9 cellular contexts compared by ENCODE assay signal in the genomic region with DNA sequence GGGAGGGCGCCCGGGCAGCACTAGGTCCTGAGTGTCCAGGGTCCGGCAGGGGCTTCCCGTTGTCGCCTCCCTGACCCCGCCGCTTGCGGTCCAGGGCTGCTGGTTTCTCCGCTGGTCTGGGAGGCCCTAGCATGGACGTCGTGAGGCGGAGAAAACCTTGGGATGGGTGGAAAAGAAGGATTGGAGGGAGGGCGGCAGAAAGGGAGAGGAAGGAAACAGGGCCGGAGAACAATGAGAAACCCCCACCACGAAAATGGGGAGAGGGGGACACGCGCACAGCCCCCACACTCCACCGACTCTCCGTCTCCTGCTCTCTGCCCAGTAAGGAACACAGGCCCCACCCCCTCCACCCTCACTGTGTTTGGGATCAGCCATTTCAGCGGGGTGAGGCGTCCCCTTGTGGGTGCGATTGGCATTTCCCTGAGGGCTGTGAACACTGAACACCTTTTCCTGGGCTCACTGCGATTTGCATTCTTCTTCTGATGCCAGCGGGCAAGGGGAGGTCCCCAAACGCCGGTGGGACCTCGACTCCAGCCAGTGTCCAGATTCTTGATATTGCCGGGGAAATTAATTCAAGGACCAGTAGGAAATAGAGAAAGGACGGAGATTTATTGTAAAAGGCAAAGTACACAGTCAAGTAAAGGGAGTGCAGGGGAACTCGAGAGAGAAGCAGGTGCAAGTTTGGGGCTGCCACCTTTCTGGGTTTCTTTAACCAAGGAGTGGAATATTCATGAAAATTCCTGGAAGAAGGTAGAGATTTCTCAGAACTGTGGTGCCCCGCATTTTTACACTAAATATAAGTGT. TPM values are rescaled to one million over a fixed set of nuclear protein-coding genes. Genes with fewer than 3 reads are reported as not detected.
DNase-seq lines count a peak whose midpoint lies in the region; ATAC-seq and TF ChIP-seq lines count a peak whose summit lies in the region.
"Had no signal": no experiment of that assay in that cellular context is flagged by ENCODE, and none has a peak within 500 bp of the region (broad histone marks: within the 10 kb centered on the region; RNA-seq: fewer than 3 reads in every experiment).

No MANE protein-coding gene starts in this region.

- H4K20me1 ChIP-seq in HCT116 (ENCODE audit: insufficient read depth), result no peaks in the 10 kb centered on the region

- BruUV-seq in HCT116 (replicated peaks; lab: Mats Ljungman, UMichigan), result no TSS peak

- peak; percentile 37 to 74 (median 38) for DNase-seq in CD4-positive, CD25-positive, alpha-beta regulatory T cell
- peak; percentile 51 for DNase-seq in HCT116 (ENCODE audit: low read depth, low spot score)
- DNase-seq in NCI-H2227 treated with DMSO at 0.1 percent for 48 hours (lab: John Stamatoyannopoulos, UW), result peak; percentile 24
- peak; percentile 74 to 76 for DNase-seq in activated CD4-positive, alpha-beta T cell treated with anti-CD3 and anti-CD28 coated beads for 4 hours
- peak; percentile 60 for DNase-seq in stimulated activated CD4-positive, alpha-beta T cell treated with anti-CD3 and anti-CD28 coated beads, Interleukin-2, amount 100 ng/mL, for 4 hours (ENCODE audit: low read depth)

- H2AFZ ChIP-seq in HCT116 (ENCODE audit: low read depth, low read length, poor library complexity, severe bottlenecking), result peak overlapping the region; percentile 99

- no peak overlapping the region for H3K4me3 ChIP-seq in CD4-positive, CD25-positive, alpha-beta regulatory T cell (ENCODE audit: low read depth, low read length)
- H3K4me3 ChIP-seq in HCT116 (replicated peaks in 1 of 2; ENCODE audit: low read depth in 1 of 2, low read length in 2 of 2) (peak overlapping the region; percentile 19 to 30; a peak in 3 of 4 replicates), liver (ENCODE audit: low read depth in 1 of 3, low read length in 3 of 3) (peak overlapping the region; percentile 53 to 63 (median 61))

- ATAC-seq in CD4-positive, CD25-positive, alpha-beta regulatory T cell (ENCODE audit: low read depth in 2 of 2), result peak; percentile 54 to 68
- peak; percentile 95 for ATAC-seq in HCT116
- no peak for ATAC-seq in GM21737 (IDR thresholded peaks at IDR 0.05; ENCODE audit: unreplicated experiment)

- H3K27me3 ChIP-seq in CD4-positive, CD25-positive, alpha-beta regulatory T cell (ENCODE audit: control insufficient read depth, insufficient read depth, low read length), result peaks cover 46% of the 10 kb centered on the region
- H3K27me3 ChIP-seq in HCT116 (ENCODE audit: insufficient read depth, low read length), result 0 out of 2 replicates have a peak, but pooled peaks cover 4% of the 10 kb centered on the region
- H3K27me3 ChIP-seq in liver (ENCODE audit: control insufficient read depth in 4 of 4, insufficient read depth in 4 of 4, low read length in 3 of 4), result peaks cover 0 to 9% (median 2%) of the 10 kb centered on the region in 4 donors

- H3K4me1 ChIP-seq in CD4-positive, CD25-positive, alpha-beta regulatory T cell (ENCODE audit: control insufficient read depth, insufficient read depth, low read length, poor library complexity, severe bottlenecking), result peaks cover 24% of the 10 kb centered on the region
- H3K4me1 ChIP-seq in HCT116 (ENCODE audit: control insufficient read depth in 1 of 2, insufficient read depth in 2 of 2, low read length in 2 of 2), result peaks cover 3 to 22% of the 10 kb centered on the region in 2 experiments; a peak in 3 of 4 replicates
- H3K4me1 ChIP-seq in liver (ENCODE audit: control insufficient read depth in 4 of 4, insufficient read depth in 4 of 4, low read length in 3 of 4), result peaks cover 0 to 23% (median 15%) of the 10 kb centered on the region in 4 donors

- H3K9ac ChIP-seq in HCT116 (ENCODE audit: low read length), result no peak overlapping the region
- peak overlapping the region in 1 of 2 donors; percentile 33 for H3K9ac ChIP-seq in liver (ENCODE audit: low read depth in 1 of 2, low read length in 2 of 2)

- H3K36me3 ChIP-seq in CD4-positive, CD25-positive, alpha-beta regulatory T cell (ENCODE audit: control insufficient read depth, insufficient read depth, low read length), result no peaks in the 10 kb centered on the region
- H3K36me3 ChIP-seq in HCT116 (ENCODE audit: control insufficient read depth in 1 of 2, insufficient read depth in 2 of 2, low read length in 2 of 2) (no peaks in the 10 kb centered on the region), liver (ENCODE audit: control insufficient read depth in 4 of 4, insufficient read depth in 3 of 4, low read depth in 1 of 4, low read length in 3 of 4) (no peaks in the 10 kb centered on the region)

- H3K9me3 Mint-ChIP-seq in CD4-positive, CD25-positive, alpha-beta regulatory T cell, result peaks cover 0 to 7% (median 0%) of the 10 kb centered on the region in 7 donors
- no peaks in the 10 kb centered on the region for H3K9me3 Mint-ChIP-seq in dendritic cell treated with granulocyte-macrophage colony-stimulating factor and Interleukin-4, amounts not matched to agents 40 ng/mL and 50 ng/mL, for 4 days

- H3K4me1 Mint-ChIP-seq in CD4-positive, CD25-positive, alpha-beta regulatory T cell, result peaks cover 0 to 35% (median 10%) of the 10 kb centered on the region in 4 donors
- peaks cover 33% of the 10 kb centered on the region for H3K4me1 Mint-ChIP-seq in dendritic cell treated with granulocyte-macrophage colony-stimulating factor and Interleukin-4, amounts not matched to agents 40 ng/mL and 50 ng/mL, for 4 days (ENCODE audit: low read depth)

- H3K9me2 ChIP-seq in HCT116 (ENCODE audit: insufficient read depth), result no peaks in the 10 kb centered on the region

- no peaks in the 10 kb centered on the region for H3K36me3 Mint-ChIP-seq in CD4-positive, CD25-positive, alpha-beta regulatory T cell
- H3K36me3 Mint-ChIP-seq in dendritic cell treated with granulocyte-macrophage colony-stimulating factor and Interleukin-4, amounts not matched to agents 40 ng/mL and 50 ng/mL, for 4 days (ENCODE audit: low read depth), result no peaks in the 10 kb centered on the region

- no peaks in the 10 kb centered on the region for H3K9me3 ChIP-seq in CD4-positive, CD25-positive, alpha-beta regulatory T cell (ENCODE audit: control insufficient read depth in 2 of 2, low read length in 2 of 2)
- H3K9me3 ChIP-seq in HCT116 (ENCODE audit: control insufficient read depth in 1 of 2, insufficient read depth in 1 of 2, low read depth in 1 of 2, low read length in 2 of 2), result no peaks in the 10 kb centered on the region
- no peaks in the 10 kb centered on the region for H3K9me3 ChIP-seq in liver (ENCODE audit: control insufficient read depth in 4 of 4, low read length in 3 of 4)

- RAD21 ChIA-PET in HCT116 (lab: Charles Lee; ENCODE audit: low non-redundant PET in 1 of 2, low total read pairs in 2 of 2, uncharacterized antibody in 2 of 2, unreplicated experiment in 2 of 2), result no interaction called here

- H3K27ac Mint-ChIP-seq in CD4-positive, CD25-positive, alpha-beta regulatory T cell, result no peak overlapping the region
- H3K27ac Mint-ChIP-seq in dendritic cell treated with granulocyte-macrophage colony-stimulating factor and Interleukin-4, amounts not matched to agents 40 ng/mL and 50 ng/mL, for 4 days, result peak overlapping the region; percentile 45

- 3% methylated on average over 31 of the region's 31 CpGs for WGBS in liver

- peak overlapping the region; percentile 74 for H3K4me2 ChIP-seq in HCT116 (ENCODE audit: low read length)

- H3K27ac ChIP-seq in CD4-positive, CD25-positive, alpha-beta regulatory T cell (ENCODE audit: insufficient read depth, low read length, poor library complexity, severe bottlenecking), result no peak overlapping the region
- H3K27ac ChIP-seq in HCT116 (ENCODE audit: low read depth, low read length) (no peak overlapping the region; the same call in 1 of the 2 replicates), liver (ENCODE audit: low read depth in 1 of 2, low read length in 2 of 2) (no peak overlapping the region)

- peak; percentile 85 to 93 (median 92) for TF ChIP-seq CTCF in HCT116 (IDR thresholded peaks at IDR 0.05 in 2 of 3, conservative IDR thresholded peaks at IDR 0.05 in 1 of 3; ENCODE audit: borderline replicate concordance in 1 of 3, insufficient read depth in 1 of 3, low read depth in 2 of 3, low read length in 2 of 3)
- peak; percentile 98 for TF ChIP-seq CTCF in liver (IDR thresholded peaks at IDR 0.05; ENCODE audit: low read depth, low read length, missing input control)

- H3K4me3 Mint-ChIP-seq in CD4-positive, CD25-positive, alpha-beta regulatory T cell, result peak overlapping the region in 1 of 4 donors; percentile 59
- peak overlapping the region; percentile 78 for H3K4me3 Mint-ChIP-seq in dendritic cell treated with granulocyte-macrophage colony-stimulating factor and Interleukin-4, amounts not matched to agents 40 ng/mL and 50 ng/mL, for 4 days

- intact Hi-C loops in HCT116 (cut with micrococcal nuclease), result loop anchor here (1.0 to 5.0 kb wide), 5 partner anchors 61 to 899 kb away; a partner anchor contains a TSS
- intact Hi-C loops in dendritic cell treated with granulocyte-macrophage colony-stimulating factor and Interleukin-4, amounts not matched to agents 40 ng/mL and 50 ng/mL, for 4 days (cut with micrococcal nuclease), result loop anchor here (1.0 to 5.0 kb wide), 2 partner anchors 92 to 204 kb away; no protein-coding TSS in a partner anchor

- POLR2A ChIA-PET in HCT116 (lab: Charles Lee), result no interaction called here

- no peaks in the 10 kb centered on the region for H3K79me2 ChIP-seq in HCT116 (ENCODE audit: insufficient read depth, low read length)

- CTCF ChIA-PET in HCT116 (lab: Charles Lee), result interaction anchor here (1.0 kb wide), 1 partner anchor 86 kb away, joined by 4 read pairs; no protein-coding TSS in a partner anchor

- no peak for TF ChIP-seq POLR2A in HCT116 (IDR thresholded peaks at IDR 0.05; ENCODE audit: borderline replicate concordance, extremely low read depth, insufficient read depth, insufficient read length)

- peaks cover 85% of the 10 kb centered on the region for H3K27me3 Mint-ChIP-seq in CD4-positive, CD25-positive, alpha-beta regulatory T cell
- H3K27me3 Mint-ChIP-seq in dendritic cell treated with granulocyte-macrophage colony-stimulating factor and Interleukin-4, amounts not matched to agents 40 ng/mL and 50 ng/mL, for 4 days, result peaks cover 90% of the 10 kb centered on the region

- TF ChIP-seq RAD21 in HCT116 (IDR thresholded peaks at IDR 0.05; ENCODE audit: low read depth) (peak; percentile 99), liver (IDR thresholded peaks at IDR 0.05) (peak; percentile 97)

RNA-seq across cellular contexts. Expression of a gene that starts 3.3 kb away (rescaled TPM):
- 0.76 TPM for total RNA-seq in CD4-positive, CD25-positive, alpha-beta regulatory T cell
- polyA plus RNA-seq in CD4-positive, CD25-positive, alpha-beta regulatory T cell, result not detected
- total RNA-seq in HCT116 (2021; ENCODE audit: unreplicated experiment) (0.37 TPM), liver (not detected)
- 1.3 and 1.5 TPM in 2 replicates for polyA plus RNA-seq in HCT116 (2012)
- polyA plus RNA-seq in liver, result not detected
- total RNA-seq: T-helper 1 cell treated with Interleukin-12 subunit alpha and Interleukin-12 subunit beta and Interleukin-4 antibody, amounts not matched to agents 30 ng/mL and 1 ng/mL, for 36 hours had no signal

RNA-seq across cellular contexts. Expression of a gene that starts 15.6 kb away (rescaled TPM):
- total RNA-seq in CD4-positive, CD25-positive, alpha-beta regulatory T cell, result 9.7 TPM
- under 1 TPM in 1 of 4 donors, not detected in 3; 0.13 TPM for polyA plus RNA-seq in CD4-positive, CD25-positive, alpha-beta regulatory T cell
- total RNA-seq in HCT116 (2021; ENCODE audit: unreplicated experiment), result 10.2 TPM
- polyA plus RNA-seq in HCT116 (2012), result 20.2 and 22.8 TPM in 2 replicates
- total RNA-seq in liver, result under 1 TPM; 0.14 to 0.25 TPM
- under 1 TPM; 0.15 to 0.27 TPM for polyA plus RNA-seq in liver

RNA-seq across cellular contexts. Expression of a gene that starts 28.3 kb away (rescaled TPM):
- not detected for total RNA-seq in CD4-positive, CD25-positive, alpha-beta regulatory T cell
- not detected for polyA plus RNA-seq in CD4-positive, CD25-positive, alpha-beta regulatory T cell
- total RNA-seq in HCT116 (2021; ENCODE audit: unreplicated experiment) (3.9 TPM), liver (not detected)
- 2.0 and 3.5 TPM in 2 replicates for polyA plus RNA-seq in HCT116 (2012)
- polyA plus RNA-seq in liver, result not detected
- total RNA-seq: T-helper 1 cell treated with Interleukin-12 subunit alpha and Interleukin-12 subunit beta and Interleukin-4 antibody, amounts not matched to agents 30 ng/mL and 1 ng/mL, for 36 hours had no signal

RNA-seq across cellular contexts. Expression of a gene that starts 37.6 kb away (rescaled TPM):
- total RNA-seq in CD4-positive, CD25-positive, alpha-beta regulatory T cell, result 0.64 TPM
- polyA plus RNA-seq in CD4-positive, CD25-positive, alpha-beta regulatory T cell, result not detected
- total RNA-seq in HCT116 (2021; ENCODE audit: unreplicated experiment) (12.4 TPM), liver (under 1 TPM; under 0.01 to 0.05 TPM)
- 6.2 and 8.7 TPM in 2 replicates for polyA plus RNA-seq in HCT116 (2012)
- polyA plus RNA-seq in liver, result under 1 TPM in 1 of 2 donors, not detected in 1; 0.03 TPM

Comparison
In these comparisons a context has a peak if more than half of its experiments do, and no peak if none do; other contexts are left out.
1. DNase-seq: peak in every context shown above with its lines; median percentile 75 in activated CD4-positive, alpha-beta T cell treated with anti-CD3 and anti-CD28 coated beads for 4 hours; 60 in stimulated activated CD4-positive, alpha-beta T cell treated with anti-CD3 and anti-CD28 coated beads, Interleukin-2, amount 100 ng/mL, for 4 hours; 51 in HCT116; 38 in CD4-positive, CD25-positive, alpha-beta regulatory T cell; 24 in NCI-H2227 treated with DMSO at 0.1 percent for 48 hours.